8 cellular contexts compared by ENCODE assay signal in the genomic region with DNA sequence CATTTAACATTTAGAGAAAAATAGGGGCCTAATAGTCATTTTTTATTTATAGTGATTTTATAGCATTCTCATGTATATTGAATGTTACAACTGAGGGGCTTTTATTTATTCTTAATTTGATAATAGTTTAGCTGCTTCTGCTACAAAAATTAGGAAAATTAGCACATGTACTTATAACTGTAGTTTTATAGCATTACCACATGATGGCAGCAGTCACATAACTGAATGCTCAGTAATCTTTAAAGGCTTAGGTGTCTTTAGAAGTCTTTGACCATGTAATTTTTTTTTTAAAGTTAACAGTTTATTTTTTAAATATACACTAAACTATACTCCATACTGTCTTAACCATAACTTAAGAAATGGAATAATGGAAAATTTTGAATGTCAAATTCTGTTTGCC.
DNase-seq lines count a peak whose midpoint lies in the region; ATAC-seq, FAIRE-seq and TF ChIP-seq lines count a peak whose summit lies in the region.

No MANE protein-coding gene starts in this region.

- no peak overlapping the region for H3K4ac ChIP-seq in mesendoderm (ENCODE audit: low read depth, low read length)

- no peak overlapping the region for H2BK120ac ChIP-seq in mesendoderm (ENCODE audit: low read depth, low read length)

- no peak overlapping the region for H2AK5ac ChIP-seq in mesendoderm (ENCODE audit: low read length)

- no peak overlapping the region for H3K9ac ChIP-seq in mesendoderm (ENCODE audit: low read length)

- no peaks in the 10 kb centered on the region for H3K9me3 ChIP-seq in heart right ventricle
- H3K9me3 ChIP-seq in right cardiac atrium (ENCODE audit: control insufficient read depth, low read length) = no peaks in the 10 kb centered on the region

- no peak overlapping the region for H3K56ac ChIP-seq in mesendoderm (ENCODE audit: low read length)

- no peak overlapping the region for H2BK5ac ChIP-seq in mesendoderm (ENCODE audit: low read length)

- H3K23ac ChIP-seq in mesendoderm (ENCODE audit: low read length) = no peak overlapping the region

- no peak for FAIRE-seq in bronchial epithelial cell (lab: Jason Lieb, UNC)

- TF ChIP-seq CTCF in heart right ventricle (IDR thresholded peaks at IDR 0.05) = peak; percentile 26 to 69 (median 57)
- peak; percentile 6 for TF ChIP-seq CTCF in bronchial epithelial cell (IDR thresholded peaks at IDR 0.05; ENCODE audit: insufficient read depth, low read length, severe bottlenecking)

- ATAC-seq in heart right ventricle (no peak), right cardiac atrium (no peak), GM21786 (IDR thresholded peaks at IDR 0.05; ENCODE audit: unreplicated experiment) (no peak)

- DNase-seq in heart right ventricle = no peak
- DNase-seq in right cardiac atrium = no peak
- DNase-seq in NCI-H2081 (lab: John Stamatoyannopoulos, UW) = peak; percentile 51 to 60
- peak; percentile 35 for DNase-seq in bronchial epithelial cell (ENCODE audit: low read depth)
- DNase-seq in mesendoderm = peak; percentile 13
- no peak for DNase-seq in ecto neural progenitor cell (ENCODE audit: low spot score)
- DNase-seq in NK-92 treated with Interleukin-12 subunit alpha and Interleukin-12 subunit beta, amount 100 ng/mL, for 24 hours (lab: John Stamatoyannopoulos, UW) = no peak

- H3K79me2 ChIP-seq in mesendoderm (ENCODE audit: control insufficient read depth, insufficient read depth, low read length) = no peaks in the 10 kb centered on the region

- H3K27me3 ChIP-seq in heart right ventricle (no peaks in the 10 kb centered on the region), right cardiac atrium (ENCODE audit: control insufficient read depth, insufficient read depth) (no peaks in the 10 kb centered on the region), bronchial epithelial cell (ENCODE audit: control insufficient read depth, insufficient read depth, low read length) (no peaks in the 10 kb centered on the region), mesendoderm (ENCODE audit: insufficient read depth, low read length, poor library complexity) (no peaks in the 10 kb centered on the region)

- no peak overlapping the region for H3K4me2 ChIP-seq in mesendoderm (ENCODE audit: low read length)

- H3K18ac ChIP-seq in mesendoderm (ENCODE audit: low read length) = no peak overlapping the region

- intact Hi-C loops in heart right ventricle (cut with DNase I) = no loop called here
- intact Hi-C loops in right cardiac atrium (cut with DNase I) = no loop called here

- no peaks in the 10 kb centered on the region for H3K4me1 ChIP-seq in heart right ventricle
- no peaks in the 10 kb centered on the region for H3K4me1 ChIP-seq in right cardiac atrium (ENCODE audit: control insufficient read depth, insufficient read depth, low read length)
- H3K4me1 ChIP-seq in mesendoderm (ENCODE audit: control insufficient read depth, low read depth, low read length) = no peaks in the 10 kb centered on the region

- H3K79me1 ChIP-seq in mesendoderm (ENCODE audit: low read length) = no peaks in the 10 kb centered on the region

- no peak overlapping the region for H3K4me3 ChIP-seq in heart right ventricle
- H3K4me3 ChIP-seq in right cardiac atrium (ENCODE audit: low read length) = no peak overlapping the region
- H3K4me3 ChIP-seq in bronchial epithelial cell (ENCODE audit: low read depth, low read length) = no peak overlapping the region
- H3K4me3 ChIP-seq in mesendoderm (ENCODE audit: low read length) = no peak overlapping the region

- H4K5ac ChIP-seq in mesendoderm (ENCODE audit: low read length) = no peak overlapping the region

- no peak overlapping the region for H2BK15ac ChIP-seq in mesendoderm (replicated peaks; ENCODE audit: low read depth)

- no peak overlapping the region for H4K8ac ChIP-seq in mesendoderm (ENCODE audit: low read depth, low read length)

- peaks cover 0 to 85% (median 4%) of the 10 kb centered on the region in 9 donors for H3K36me3 ChIP-seq in heart right ventricle
- no peaks in the 10 kb centered on the region for H3K36me3 ChIP-seq in bronchial epithelial cell (ENCODE audit: control insufficient read depth, insufficient read depth, low read length)
- H3K36me3 ChIP-seq in mesendoderm (ENCODE audit: control insufficient read depth, insufficient read depth, low read length) = no peaks in the 10 kb centered on the region

- H3K27ac ChIP-seq in heart right ventricle (no peak overlapping the region), right cardiac atrium (ENCODE audit: low read length) (no peak overlapping the region), mesendoderm (ENCODE audit: low read depth, low read length) (no peak overlapping the region)

Comparison
In these comparisons a context has a peak if more than half of its experiments do, and no peak if none do; other contexts are left out.
1. DNase-seq: peak in NCI-H2081 (2 of 2), bronchial epithelial cell (single experiment) and mesendoderm (single experiment); none in heart right ventricle (0 of 2), right cardiac atrium (0 of 3), ecto neural progenitor cell (single experiment) and NK-92 treated with Interleukin-12 subunit alpha and Interleukin-12 subunit beta, amount 100 ng/mL, for 24 hours (single experiment).